In the genomic region with DNA sequence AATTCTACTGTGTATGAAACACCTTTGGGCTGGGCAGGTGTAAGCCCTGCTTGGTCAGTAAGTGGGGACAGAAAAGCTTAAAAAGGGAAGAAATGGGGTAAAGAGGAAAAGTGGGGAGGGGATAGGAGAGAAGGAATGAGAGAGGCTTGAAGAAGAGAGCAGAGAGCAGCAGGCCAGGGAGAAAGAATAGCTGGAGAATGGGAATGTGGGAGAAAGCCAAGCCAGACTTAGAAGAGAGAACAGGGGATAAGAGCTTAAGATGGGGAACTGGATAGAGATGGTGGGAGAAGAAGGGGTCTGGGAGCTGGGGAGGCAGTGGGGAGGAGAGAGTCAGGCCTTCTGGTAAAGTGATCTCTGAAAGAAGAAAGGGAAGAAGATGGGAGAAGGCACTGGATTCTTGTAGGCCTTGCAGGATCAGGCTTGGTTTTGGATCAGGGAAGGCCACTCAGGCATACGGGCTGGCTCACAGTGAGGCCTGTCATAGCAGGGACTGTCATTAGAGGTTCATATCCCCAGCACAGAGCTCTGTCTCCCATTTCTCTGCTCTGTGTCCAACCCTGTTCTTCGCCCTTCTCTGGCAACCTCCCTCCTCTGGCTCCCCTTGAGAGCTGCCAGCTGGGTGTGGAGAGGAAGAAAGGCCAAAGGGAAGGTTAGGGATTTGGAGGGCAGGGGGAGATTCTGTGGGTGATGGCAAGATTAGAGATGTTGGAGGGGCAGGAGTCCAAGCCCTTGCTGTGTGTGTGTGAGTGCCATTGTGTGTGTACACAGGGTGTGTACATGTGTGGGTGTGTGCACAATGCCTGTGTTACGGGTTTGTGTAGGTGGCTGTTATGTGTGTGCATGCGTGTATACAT, we compare ENCODE assay signal across 1 cellular context.
A peak's percentile ranks its signal among the peaks of the same experiment; 100 is the strongest.
TF ChIP-seq lines count a peak whose summit lies in the region.

No MANE protein-coding gene starts in this region.

TF ChIP-seq in HepG2, 621 proteins besides CTCF, POLR2A, EP300 and RAD21:
- TF ChIP-seq GFI1 (CRISPR knock-in tag; IDR thresholded peaks at IDR 0.05; ENCODE audit: borderline replicate concordance), result no peak
- TF ChIP-seq ZNF253 (CRISPR knock-in tag; IDR thresholded peaks at IDR 0.05; ENCODE audit: borderline replicate concordance), result no peak
- TF ChIP-seq PCBP2 (optimal IDR thresholded peaks at IDR 0.05; ENCODE audit: low read depth, low read length, poor library complexity, severe bottlenecking), result peak; percentile 68
- TF ChIP-seq ZNF496 (CRISPR knock-in tag; IDR thresholded peaks at IDR 0.05; ENCODE audit: insufficient replicate concordance), result no peak
- TF ChIP-seq NRL (CRISPR knock-in tag; IDR thresholded peaks at IDR 0.05; ENCODE audit: borderline replicate concordance), result 0 out of 2 replicates have a peak, but pooled peaks have one; percentile 29
- TF ChIP-seq KLF12 (CRISPR knock-in tag; IDR thresholded peaks at IDR 0.05; ENCODE audit: borderline replicate concordance), result 0 out of 2 replicates have a peak, but pooled peaks have one; percentile 15
- 0 out of 2 replicates have a peak, but pooled peaks have one; percentile 3 for TF ChIP-seq KMT2A (CRISPR knock-in tag; IDR thresholded peaks at IDR 0.05)
- peak; percentile 71; the same call in 1 of the 2 replicates for TF ChIP-seq ZNF646 (CRISPR knock-in tag; IDR thresholded peaks at IDR 0.05)
- TF ChIP-seq ZNF775 (CRISPR knock-in tag; IDR thresholded peaks at IDR 0.05; ENCODE audit: borderline replicate concordance), result no peak
- no peak for TF ChIP-seq ZBTB20 (CRISPR knock-in tag; IDR thresholded peaks at IDR 0.05; ENCODE audit: borderline replicate concordance, low read depth)
- TF ChIP-seq FOXO4 (CRISPR knock-in tag; conservative IDR thresholded peaks at IDR 0.05), result 0 out of 2 replicates have a peak, but pooled peaks have one; percentile 55
- peak; percentile 3; the same call in 1 of the 2 replicates for TF ChIP-seq ZNF432 (CRISPR knock-in tag; IDR thresholded peaks at IDR 0.05; ENCODE audit: borderline replicate concordance)
- TF ChIP-seq ZNF296 (CRISPR knock-in tag; conservative IDR thresholded peaks at IDR 0.05), result no peak
- TF ChIP-seq ZKSCAN5 (CRISPR knock-in tag; IDR thresholded peaks at IDR 0.05), result 0 out of 2 replicates have a peak, but pooled peaks have one; percentile 34
- TF ChIP-seq, protein P1, sequence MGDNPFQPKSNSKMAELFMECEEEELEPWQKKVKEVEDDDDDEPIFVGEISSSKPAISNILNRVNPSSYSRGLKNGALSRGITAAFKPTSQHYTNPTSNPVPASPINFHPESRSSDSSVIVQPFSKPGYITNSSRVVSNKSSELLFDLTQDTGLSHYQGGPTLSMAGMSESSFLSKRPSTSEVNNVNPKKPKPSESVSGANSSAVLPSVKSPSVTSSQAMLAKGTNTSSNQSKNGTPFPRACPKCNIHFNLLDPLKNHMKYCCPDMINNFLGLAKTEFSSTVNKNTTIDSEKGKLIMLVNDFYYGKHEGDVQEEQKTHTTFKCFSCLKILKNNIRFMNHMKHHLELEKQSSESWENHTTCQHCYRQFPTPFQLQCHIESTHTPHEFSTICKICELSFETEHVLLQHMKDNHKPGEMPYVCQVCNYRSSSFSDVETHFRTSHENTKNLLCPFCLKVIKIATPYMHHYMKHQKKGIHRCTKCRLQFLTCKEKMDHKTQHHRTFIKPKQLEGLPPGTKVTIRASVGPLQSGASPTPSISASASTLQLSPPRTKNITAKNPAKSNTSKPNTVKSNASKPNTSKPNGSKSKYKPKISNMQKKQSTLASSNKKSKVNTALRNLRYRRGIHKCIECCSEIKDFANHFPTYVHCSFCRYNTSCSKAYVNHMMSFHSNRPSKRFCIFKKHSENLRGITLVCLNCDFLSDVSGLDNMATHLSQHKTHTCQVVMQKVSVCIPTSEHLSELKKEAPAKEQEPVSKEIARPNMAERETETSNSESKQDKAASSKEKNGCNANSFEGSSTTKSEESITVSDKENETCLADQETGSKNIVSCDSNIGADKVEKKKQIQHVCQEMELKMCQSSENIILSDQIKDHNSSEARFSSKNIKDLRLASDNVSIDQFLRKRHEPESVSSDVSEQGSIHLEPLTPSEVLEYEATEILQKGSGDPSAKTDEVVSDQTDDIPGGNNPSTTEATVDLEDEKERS (CRISPR knock-in tag; IDR thresholded peaks at IDR 0.05), result 0 out of 2 replicates have a peak, but pooled peaks have one; percentile 3
- 0 out of 2 replicates have a peak, but pooled peaks have one; percentile 74 for TF ChIP-seq CENPX (CRISPR knock-in tag; IDR thresholded peaks at IDR 0.05)
- TF ChIP-seq FIP1L1 (IDR thresholded peaks at IDR 0.05; ENCODE audit: borderline replicate concordance, insufficient read depth, low read depth, low read length), result no peak
- TF ChIP-seq ZNF883 (CRISPR knock-in tag; IDR thresholded peaks at IDR 0.05; ENCODE audit: not compliant biosample characterization), result peak; percentile 27
- TF ChIP-seq ZNF44 (CRISPR knock-in tag; IDR thresholded peaks at IDR 0.05), result peak; percentile 53; the same call in 1 of the 2 replicates
- 0 out of 2 replicates have a peak, but pooled peaks have one; percentile 38 for TF ChIP-seq ZNF891 (CRISPR knock-in tag; IDR thresholded peaks at IDR 0.05)
- 0 out of 2 replicates have a peak, but pooled peaks have one; percentile 46 for TF ChIP-seq ZNF784 (CRISPR knock-in tag; IDR thresholded peaks at IDR 0.05; ENCODE audit: borderline replicate concordance)
- no peak for TF ChIP-seq ZMAT3 (CRISPR knock-in tag; conservative IDR thresholded peaks at IDR 0.05)
- TF ChIP-seq, protein P2, sequence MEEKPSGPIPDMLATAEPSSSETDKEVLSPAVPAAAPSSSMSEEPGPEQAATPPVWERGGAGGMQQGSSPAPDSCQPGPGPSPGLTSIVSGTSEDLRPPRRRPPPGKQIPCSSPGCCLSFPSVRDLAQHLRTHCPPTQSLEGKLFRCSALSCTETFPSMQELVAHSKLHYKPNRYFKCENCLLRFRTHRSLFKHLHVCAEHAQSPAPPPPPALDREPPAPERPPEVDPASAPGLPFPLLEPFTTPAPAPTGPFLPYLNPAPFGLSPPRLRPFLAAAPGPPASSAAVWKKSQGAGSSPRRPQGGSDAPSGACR (CRISPR knock-in tag; IDR thresholded peaks at IDR 0.05), result 0 out of 2 replicates have a peak, but pooled peaks have one; percentile 16
